ENCODE assay signal across 9 cellular contexts in genomic region chr2:171347158-171347557, GRCh38.
DNase-seq lines count a peak whose midpoint lies in the region; ATAC-seq and TF ChIP-seq lines count a peak whose summit lies in the region.
"Had no signal": no experiment of that assay in that cellular context is flagged by ENCODE, and none has a peak within 500 bp of the region (broad histone marks: within the 10 kb centered on the region; RNA-seq: fewer than 3 reads in every experiment).

No MANE protein-coding gene starts in this region.

- peaks cover 34% of the 10 kb centered on the region for H3K4me1 ChIP-seq in MM.1S (ENCODE audit: low read length)
- peaks cover 12% of the 10 kb centered on the region for H3K4me1 ChIP-seq in cardiac muscle cell (ENCODE audit: low read depth)

- H3F3A ChIP-seq in MM.1S (ENCODE audit: insufficient read depth, low read length): 0 out of 2 replicates have a peak, but pooled peaks cover 7% of the 10 kb centered on the region

- H3K4me2 ChIP-seq in MM.1S (ENCODE audit: low read depth, low read length): peak overlapping the region; percentile 37

- peak; percentile 39 for DNase-seq in MM.1S
- DNase-seq in cardiac muscle cell (ENCODE audit: low read depth in 1 of 2, low spot score in 1 of 2): peak in 1 of 2 donors; percentile 23
- no peak for DNase-seq in NCI-H2171 treated with DMSO at 0.1 percent for 48 hours (lab: John Stamatoyannopoulos, UW)
- no peak for DNase-seq in NCI-H2227 (lab: John Stamatoyannopoulos, UW; ENCODE audit: unreplicated experiment)
- DNase-seq in NCI-H82 (lab: John Stamatoyannopoulos, UW): no peak
- no peak for DNase-seq in CD1c-positive myeloid dendritic cell (ENCODE audit: extremely low spot score)
- DNase-seq: nephron progenitor cell had no signal

- H2AFZ ChIP-seq in MM.1S (ENCODE audit: low read length): 0 out of 2 replicates have a peak overlapping the region, but pooled peaks have one; percentile 16

- H3K27ac ChIP-seq in 22Rv1 (peak overlapping the region; percentile 66), MM.1S (ENCODE audit: low read length) (peak overlapping the region; percentile 32; the same call in 1 of the 2 replicates), cardiac muscle cell (peak overlapping the region; percentile 25)

- H3K9ac ChIP-seq in MM.1S (ENCODE audit: low read length): peak overlapping the region; percentile 3; the same call in 1 of the 2 replicates

- peak; percentile 64 for ATAC-seq in GM18907 (IDR thresholded peaks at IDR 0.05; ENCODE audit: unreplicated experiment)

- no peaks in the 10 kb centered on the region for H4K20me1 ChIP-seq in MM.1S (ENCODE audit: insufficient read depth, low read length)

- H3K4me3 ChIP-seq in MM.1S (ENCODE audit: low read length) (no peak overlapping the region), cardiac muscle cell (no peak overlapping the region)

- H3K9me3 ChIP-seq in MM.1S (replicated peaks; ENCODE audit: insufficient read depth, low read length) (no peaks in the 10 kb centered on the region), cardiac muscle cell (ENCODE audit: low read depth) (no peaks in the 10 kb centered on the region)

- no peaks in the 10 kb centered on the region for H3K79me2 ChIP-seq in MM.1S (ENCODE audit: low read length)

- H3K27me3 ChIP-seq in MM.1S (replicated peaks; ENCODE audit: insufficient read depth, low read length) (no peaks in the 10 kb centered on the region), cardiac muscle cell (no peaks in the 10 kb centered on the region)

- H3K9me2 ChIP-seq in MM.1S (replicated peaks; ENCODE audit: insufficient read depth, low read length): no peaks in the 10 kb centered on the region

- no peak for TF ChIP-seq CTCF in 22Rv1 (IDR thresholded peaks at IDR 0.05)
- TF ChIP-seq CTCF in MM.1S (IDR thresholded peaks at IDR 0.05; ENCODE audit: low read length): peak; percentile 31
- no peak for TF ChIP-seq CTCF in cardiac muscle cell (IDR thresholded peaks at IDR 0.05; ENCODE audit: low read depth, low read length)

- H3K36me3 ChIP-seq in MM.1S (replicated peaks; ENCODE audit: insufficient read depth, low read length) (no peaks in the 10 kb centered on the region), cardiac muscle cell (no peaks in the 10 kb centered on the region)
